In genomic region chr3:128215800-128216495, GRCh38 we compare ENCODE assay signal across 1 cellular context.
TF ChIP-seq lines count a peak whose summit lies in the region.

No MANE protein-coding gene starts in this region.

TF ChIP-seq in IMR-90, 13 proteins besides CTCF, POLR2A, EP300 and RAD21:
- TF ChIP-seq SMC3 (IDR thresholded peaks at IDR 0.05; ENCODE audit: low read depth, low read length) (no peak), CEBPB (IDR thresholded peaks at IDR 0.05; ENCODE audit: low read depth, low read length) (no peak), MXI1 (IDR thresholded peaks at IDR 0.05; ENCODE audit: borderline replicate concordance, low read depth, low read length) (no peak), MAFK (IDR thresholded peaks at IDR 0.05; ENCODE audit: low read depth, low read length) (no peak), NFE2L2 (IDR thresholded peaks at IDR 0.05; ENCODE audit: low read depth, low read length) (no peak), RCOR1 (IDR thresholded peaks at IDR 0.05; ENCODE audit: insufficient replicate concordance, low read length) (no peak), RFX5 (IDR thresholded peaks at IDR 0.05; ENCODE audit: low read depth, low read length) (no peak), ELK1 (IDR thresholded peaks at IDR 0.05; ENCODE audit: borderline replicate concordance, low read depth, low read length) (no peak), BHLHE40 (IDR thresholded peaks at IDR 0.05; ENCODE audit: low read depth, low read length) (no peak), FOS (IDR thresholded peaks at IDR 0.05; ENCODE audit: low read depth, low read length) (no peak), MAZ (IDR thresholded peaks at IDR 0.05; ENCODE audit: borderline replicate concordance, low read depth, low read length) (no peak), CHD1 (IDR thresholded peaks at IDR 0.05; ENCODE audit: low read depth, low read length) (no peak)
- TF ChIP-seq, protein P1, sequence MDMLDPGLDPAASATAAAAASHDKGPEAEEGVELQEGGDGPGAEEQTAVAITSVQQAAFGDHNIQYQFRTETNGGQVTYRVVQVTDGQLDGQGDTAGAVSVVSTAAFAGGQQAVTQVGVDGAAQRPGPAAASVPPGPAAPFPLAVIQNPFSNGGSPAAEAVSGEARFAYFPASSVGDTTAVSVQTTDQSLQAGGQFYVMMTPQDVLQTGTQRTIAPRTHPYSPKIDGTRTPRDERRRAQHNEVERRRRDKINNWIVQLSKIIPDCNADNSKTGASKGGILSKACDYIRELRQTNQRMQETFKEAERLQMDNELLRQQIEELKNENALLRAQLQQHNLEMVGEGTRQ (IDR thresholded peaks at IDR 0.05; ENCODE audit: low read depth, low read length): no peak
TF ChIP-seq in IMR-90: peak in this region for 0.
